Comparison of ENCODE assay signal across 12 cellular contexts in the genomic region with DNA sequence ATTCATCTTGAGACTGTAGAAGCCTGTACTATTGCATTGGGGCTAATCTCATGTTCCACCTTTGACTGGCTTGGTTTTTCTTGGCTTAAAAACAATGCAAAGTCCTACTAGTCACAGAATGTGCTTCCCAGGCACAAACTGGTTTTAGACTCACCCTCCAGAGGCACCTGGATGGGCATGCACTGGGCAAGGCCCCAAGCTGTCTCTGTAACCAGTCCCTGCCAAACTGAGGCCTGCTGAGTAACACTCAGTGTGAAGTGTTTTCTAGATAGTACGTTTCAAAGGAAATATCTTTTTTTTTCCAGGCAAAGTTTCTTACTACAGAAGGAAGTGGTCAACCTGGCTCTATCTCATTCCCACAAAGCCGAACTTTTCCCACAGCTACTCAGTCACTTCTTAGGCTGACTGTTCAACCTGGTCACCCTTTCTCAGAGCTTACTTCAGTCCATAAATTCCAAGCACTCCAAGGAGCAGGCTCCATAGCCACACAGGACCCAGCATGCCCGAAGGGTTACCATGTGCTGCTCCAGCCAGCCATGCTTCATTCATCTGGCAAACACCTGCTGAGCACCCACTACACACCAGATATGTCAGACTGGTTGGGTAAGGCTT. TPM values are rescaled to one million over a fixed set of nuclear protein-coding genes. Genes with fewer than 3 reads are reported as not detected.
A peak's percentile ranks its signal among the peaks of the same experiment; 100 is the strongest.
DNase-seq lines count a peak whose midpoint lies in the region; ATAC-seq, FAIRE-seq and TF ChIP-seq lines count a peak whose summit lies in the region.
"Had no signal": no experiment of that assay in that cellular context is flagged by ENCODE, and none has a peak within 500 bp of the region (broad histone marks: within the 10 kb centered on the region; RNA-seq: fewer than 3 reads in every experiment).

No MANE protein-coding gene starts in this region.

- H3K27me3 ChIP-seq in testis = no peaks in the 10 kb centered on the region
- H3K27me3 ChIP-seq: BLaER1 treated with 17β-estradiol and CSF1 and Interleukin-3, amounts not matched to agents 10 nM and 100 nM had no signal

- no peaks in the 10 kb centered on the region for H3K36me3 ChIP-seq in testis (ENCODE audit: low read depth, missing control alignments)

- TF ChIP-seq POLR2A in testis (IDR thresholded peaks at IDR 0.05) (no peak), H54 (IDR thresholded peaks at IDR 0.05; ENCODE audit: low read depth, low read length) (no peak)

- H3K27ac ChIP-seq in testis = no peak overlapping the region
- H3K27ac ChIP-seq: BLaER1 treated with 17β-estradiol and CSF1 and Interleukin-3, amounts not matched to agents 10 nM and 100 nM had no signal

- no peaks in the 10 kb centered on the region for H3K9me3 ChIP-seq in testis
- H3K9me3 ChIP-seq: BLaER1 treated with 17β-estradiol and CSF1 and Interleukin-3, amounts not matched to agents 10 nM and 100 nM; mucosa of descending colon had no signal

- no peak for FAIRE-seq in H54 (lab: Jason Lieb, UNC)

- TF ChIP-seq CTCF in testis (IDR thresholded peaks at IDR 0.05) = no peak

- H3K4me1 ChIP-seq in testis = no peaks in the 10 kb centered on the region

- DNase-seq in DMS79 (lab: John Stamatoyannopoulos, UW) (peak; percentile 72), NCI-H510A (lab: John Stamatoyannopoulos, UW) (peak; percentile 16), cerebellum (ENCODE audit: low spot score) (peak; percentile 42), kidney tubule cell (ENCODE audit: low spot score) (peak; percentile 12), testis (no peak), AG20443 (ENCODE audit: low spot score) (no peak), H54 (ENCODE audit: insufficient read length, low spot score) (no peak)
- DNase-seq: effector memory CD4-positive, alpha-beta T cell; GF-D8; mucosa of descending colon had no signal

- WGBS in testis, 2 donors = 68 to 71% methylated on average over 3 of the region's 3 CpGs

- H3K4me3 ChIP-seq in testis = no peak overlapping the region
- H3K4me3 ChIP-seq: BLaER1 treated with 17β-estradiol and CSF1 and Interleukin-3, amounts not matched to agents 10 nM and 100 nM; mucosa of descending colon had no signal

- intact Hi-C loops in testis (cut with DNase I; ENCODE audit: low total_unique reads) = no loop called here

- ATAC-seq in GM21576 (IDR thresholded peaks at IDR 0.05; ENCODE audit: unreplicated experiment) = no peak
- ATAC-seq: mucosa of descending colon had no signal

RNA-seq across cellular contexts. Expression of gene NPTN, which starts 57.4 kb away (rescaled TPM):
- 122 TPM for total RNA-seq in cerebellum
- 100 to 1,000 TPM; 177 to 256 TPM for total RNA-seq in testis
- polyA plus RNA-seq in testis (ENCODE audit: insufficient read depth, low read depth, low replicate concordance) = 180 TPM

Comparison
In these comparisons a context has a peak if more than half of its experiments do, and no peak if none do; other contexts are left out.
1. DNase-seq: peak in DMS79 (single experiment), NCI-H510A (single experiment), cerebellum (single experiment) and kidney tubule cell (single experiment); none in testis (single experiment), AG20443 (single experiment) and H54 (single experiment).